ENCODE assay signal across 2 cellular contexts in genomic region chr6:84560431-84561375, GRCh38.
TF ChIP-seq lines count a peak whose summit lies in the region.

No MANE protein-coding gene starts in this region.

TF ChIP-seq in SK-N-SH treated with all-trans-retinoic acid at 6 μM for 48 hours, 23 proteins besides CTCF, POLR2A, EP300 and RAD21 (continued from another document):
- TF ChIP-seq TOX (CRISPR knock-in tag; IDR thresholded peaks at IDR 0.05; ENCODE audit: borderline replicate concordance) (no peak), TCF4 (CRISPR knock-in tag; IDR thresholded peaks at IDR 0.05; ENCODE audit: borderline replicate concordance) (no peak), ESRRG (CRISPR knock-in tag; IDR thresholded peaks at IDR 0.05) (no peak), ZNF565 (CRISPR knock-in tag; conservative IDR thresholded peaks at IDR 0.05; ENCODE audit: low read depth) (no peak), RARB (CRISPR knock-in tag; IDR thresholded peaks at IDR 0.05) (no peak), PATZ1 (CRISPR knock-in tag; IDR thresholded peaks at IDR 0.05; ENCODE audit: borderline replicate concordance) (no peak)
- TF ChIP-seq, protein P1, sequence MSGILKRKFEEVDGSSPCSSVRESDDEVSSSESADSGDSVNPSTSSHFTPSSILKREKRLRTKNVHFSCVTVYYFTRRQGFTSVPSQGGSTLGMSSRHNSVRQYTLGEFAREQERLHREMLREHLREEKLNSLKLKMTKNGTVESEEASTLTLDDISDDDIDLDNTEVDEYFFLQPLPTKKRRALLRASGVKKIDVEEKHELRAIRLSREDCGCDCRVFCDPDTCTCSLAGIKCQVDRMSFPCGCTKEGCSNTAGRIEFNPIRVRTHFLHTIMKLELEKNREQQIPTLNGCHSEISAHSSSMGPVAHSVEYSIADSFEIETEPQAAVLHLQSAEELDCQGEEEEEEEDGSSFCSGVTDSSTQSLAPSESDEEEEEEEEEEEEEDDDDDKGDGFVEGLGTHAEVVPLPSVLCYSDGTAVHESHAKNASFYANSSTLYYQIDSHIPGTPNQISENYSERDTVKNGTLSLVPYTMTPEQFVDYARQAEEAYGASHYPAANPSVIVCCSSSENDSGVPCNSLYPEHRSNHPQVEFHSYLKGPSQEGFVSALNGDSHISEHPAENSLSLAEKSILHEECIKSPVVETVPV (CRISPR knock-in tag; IDR thresholded peaks at IDR 0.05), result no peak

TF ChIP-seq in SK-N-SH, 30 proteins besides CTCF, POLR2A, EP300 and RAD21 (continued from another document):
- no peak for TF ChIP-seq PBX3 (IDR thresholded peaks at IDR 0.05)
- TF ChIP-seq ELF1 (IDR thresholded peaks at IDR 0.05), result no peak
- no peak for TF ChIP-seq TEAD4 (IDR thresholded peaks at IDR 0.05; ENCODE audit: borderline replicate concordance, insufficient read depth)
